ENCODE assay signal across 8 cellular contexts in genomic region chr2:18435425-18436037, GRCh38.
A peak's percentile ranks its signal among the peaks of the same experiment; 100 is the strongest.
DNase-seq lines count a peak whose midpoint lies in the region; ATAC-seq, FAIRE-seq and TF ChIP-seq lines count a peak whose summit lies in the region.

No MANE protein-coding gene starts in this region.

- intact Hi-C loops in HCT116 (cut with micrococcal nuclease) (loop anchor here (2.0 to 5.0 kb wide), 2 partner anchors 927 to 1427 kb away; no protein-coding TSS in a partner anchor), ascending aorta (cut with DNase I) (loop anchor here (2.0 to 10.0 kb wide), 5 partner anchors 83 to 912 kb away; partner anchors contain the start of gene RDH14), kidney (cut with DNase I) (no loop called here)

- no TSS peak for BruUV-seq in HCT116 (replicated peaks; lab: Mats Ljungman, UMichigan)

- TF ChIP-seq CTCF in HCT116 (IDR thresholded peaks at IDR 0.05 in 2 of 3, conservative IDR thresholded peaks at IDR 0.05 in 1 of 3; ENCODE audit: borderline replicate concordance in 1 of 3, insufficient read depth in 1 of 3, low read depth in 2 of 3, low read length in 2 of 3) (peak; percentile 38 to 71 (median 54); a peak in 5 of 6 replicates), ascending aorta (IDR thresholded peaks at IDR 0.05) (peak in 2 of 3 experiments; percentile 42 to 68), kidney (IDR thresholded peaks at IDR 0.05; ENCODE audit: borderline replicate concordance, extremely low read depth, insufficient read depth) (peak; percentile 40)

- CTCF ChIA-PET in HCT116 (lab: Charles Lee): no interaction called here

- H3K4me3 ChIP-seq in HCT116 (replicated peaks in 1 of 2; ENCODE audit: low read depth in 1 of 2, low read length in 2 of 2) (no peak overlapping the region), ascending aorta (no peak overlapping the region), kidney (ENCODE audit: low read length in 2 of 2) (no peak overlapping the region)

- H4K20me1 ChIP-seq in HCT116 (ENCODE audit: insufficient read depth): no peaks in the 10 kb centered on the region

- no peak overlapping the region for H3K27ac ChIP-seq in HCT116 (ENCODE audit: low read depth, low read length)
- no peak overlapping the region for H3K27ac ChIP-seq in ascending aorta
- H3K27ac ChIP-seq in kidney (ENCODE audit: low read depth in 2 of 2, low read length in 2 of 2): no peak overlapping the region

- TF ChIP-seq POLR2A in HCT116 (IDR thresholded peaks at IDR 0.05; ENCODE audit: borderline replicate concordance, extremely low read depth, insufficient read depth, insufficient read length): no peak

- H3K4me1 ChIP-seq in HCT116 (ENCODE audit: control insufficient read depth in 1 of 2, insufficient read depth in 2 of 2, low read length in 2 of 2) (no peaks in the 10 kb centered on the region), ascending aorta (peaks cover 0 to 10% of the 10 kb centered on the region in 2 donors), kidney (ENCODE audit: control insufficient read depth in 1 of 2, insufficient read depth in 1 of 2, low read depth in 1 of 2, low read length in 2 of 2) (no peaks in the 10 kb centered on the region)

- no peak overlapping the region for H3K4me2 ChIP-seq in HCT116 (ENCODE audit: low read length)

- peak; percentile 77 for TF ChIP-seq RAD21 in HCT116 (IDR thresholded peaks at IDR 0.05; ENCODE audit: low read depth)

- H3K9me3 ChIP-seq in HCT116 (ENCODE audit: control insufficient read depth in 1 of 2, insufficient read depth in 1 of 2, low read depth in 1 of 2, low read length in 2 of 2): no peaks in the 10 kb centered on the region
- H3K9me3 ChIP-seq in ascending aorta: no peaks in the 10 kb centered on the region
- H3K9me3 ChIP-seq in kidney (ENCODE audit: control insufficient read depth in 1 of 2, low read length in 2 of 2): no peaks in the 10 kb centered on the region

- RAD21 ChIA-PET in HCT116 (lab: Charles Lee; ENCODE audit: low non-redundant PET in 1 of 2, low total read pairs in 2 of 2, uncharacterized antibody in 2 of 2, unreplicated experiment in 2 of 2): no interaction called here

- H2AFZ ChIP-seq in HCT116 (ENCODE audit: low read depth, low read length, poor library complexity, severe bottlenecking): no peak overlapping the region

- H3K9me2 ChIP-seq in HCT116 (ENCODE audit: insufficient read depth): no peaks in the 10 kb centered on the region

- ATAC-seq in HCT116 (peak; percentile 76), HG03135 (IDR thresholded peaks at IDR 0.05; ENCODE audit: unreplicated experiment) (no peak), GM18498 (IDR thresholded peaks at IDR 0.05; ENCODE audit: unreplicated experiment) (no peak)

- H3K27me3 ChIP-seq in HCT116 (ENCODE audit: insufficient read depth, low read length) (peaks cover 30% of the 10 kb centered on the region; the same call in 1 of the 2 replicates), ascending aorta (no peaks in the 10 kb centered on the region)

- no peaks in the 10 kb centered on the region for H3K36me3 ChIP-seq in HCT116 (ENCODE audit: control insufficient read depth in 1 of 2, insufficient read depth in 2 of 2, low read length in 2 of 2)
- H3K36me3 ChIP-seq in ascending aorta: no peaks in the 10 kb centered on the region
- H3K36me3 ChIP-seq in kidney (ENCODE audit: control insufficient read depth in 1 of 2, insufficient read depth in 2 of 2, low read length in 2 of 2): no peaks in the 10 kb centered on the region

- no peak for FAIRE-seq in kidney (lab: Jason Lieb, UNC)

- DNase-seq in Daoy (ENCODE audit: low read depth) (peak; percentile 42), HCT116 (ENCODE audit: low read depth, low spot score) (peak; percentile 52), NCI-H2196 treated with DMSO at 0.1 percent for 48 hours (lab: John Stamatoyannopoulos, UW; ENCODE audit: unreplicated experiment) (peak; percentile 38), ascending aorta (ENCODE audit: low spot score in 2 of 2) (no peak), kidney (no peak)
- no peak for DNase-seq in activated CD8-positive, alpha-beta memory T cell treated with anti-CD3 and anti-CD28 coated beads, Interleukin-2, amount 50 U/mL, for 48 hours

- no peaks in the 10 kb centered on the region for H3K79me2 ChIP-seq in HCT116 (ENCODE audit: insufficient read depth, low read length)

- H3K9ac ChIP-seq in HCT116 (ENCODE audit: low read length) (no peak overlapping the region), kidney (ENCODE audit: low read length in 2 of 2) (no peak overlapping the region)

- POLR2A ChIA-PET in HCT116 (lab: Charles Lee): no interaction called here

TF ChIP-seq in HCT116, 20 proteins besides CTCF, POLR2A, EP300 and RAD21:
- no peak for TF ChIP-seq ZFX (IDR thresholded peaks at IDR 0.05)
- no peak for TF ChIP-seq SRF (IDR thresholded peaks at IDR 0.05; ENCODE audit: low read depth)
- TF ChIP-seq CBX3 (IDR thresholded peaks at IDR 0.05; ENCODE audit: low read depth): no peak
- no peak for TF ChIP-seq ELF1 (IDR thresholded peaks at IDR 0.05; ENCODE audit: borderline replicate concordance, low read depth)
- no peak for TF ChIP-seq YY1 (IDR thresholded peaks at IDR 0.05; ENCODE audit: extremely low read depth, insufficient replicate concordance, low read depth, low read length)
- TF ChIP-seq FOSL1 (IDR thresholded peaks at IDR 0.05; ENCODE audit: low read depth): no peak
- no peak for TF ChIP-seq SIN3A (IDR thresholded peaks at IDR 0.05; ENCODE audit: low read depth)
- no peak for TF ChIP-seq JUND (IDR thresholded peaks at IDR 0.05)
- no peak for TF ChIP-seq CEBPB (IDR thresholded peaks at IDR 0.05; ENCODE audit: low read depth)
- TF ChIP-seq, protein P1, sequence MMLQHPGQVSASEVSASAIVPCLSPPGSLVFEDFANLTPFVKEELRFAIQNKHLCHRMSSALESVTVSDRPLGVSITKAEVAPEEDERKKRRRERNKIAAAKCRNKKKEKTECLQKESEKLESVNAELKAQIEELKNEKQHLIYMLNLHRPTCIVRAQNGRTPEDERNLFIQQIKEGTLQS (IDR thresholded peaks at IDR 0.05): no peak
- TF ChIP-seq, protein P2, sequence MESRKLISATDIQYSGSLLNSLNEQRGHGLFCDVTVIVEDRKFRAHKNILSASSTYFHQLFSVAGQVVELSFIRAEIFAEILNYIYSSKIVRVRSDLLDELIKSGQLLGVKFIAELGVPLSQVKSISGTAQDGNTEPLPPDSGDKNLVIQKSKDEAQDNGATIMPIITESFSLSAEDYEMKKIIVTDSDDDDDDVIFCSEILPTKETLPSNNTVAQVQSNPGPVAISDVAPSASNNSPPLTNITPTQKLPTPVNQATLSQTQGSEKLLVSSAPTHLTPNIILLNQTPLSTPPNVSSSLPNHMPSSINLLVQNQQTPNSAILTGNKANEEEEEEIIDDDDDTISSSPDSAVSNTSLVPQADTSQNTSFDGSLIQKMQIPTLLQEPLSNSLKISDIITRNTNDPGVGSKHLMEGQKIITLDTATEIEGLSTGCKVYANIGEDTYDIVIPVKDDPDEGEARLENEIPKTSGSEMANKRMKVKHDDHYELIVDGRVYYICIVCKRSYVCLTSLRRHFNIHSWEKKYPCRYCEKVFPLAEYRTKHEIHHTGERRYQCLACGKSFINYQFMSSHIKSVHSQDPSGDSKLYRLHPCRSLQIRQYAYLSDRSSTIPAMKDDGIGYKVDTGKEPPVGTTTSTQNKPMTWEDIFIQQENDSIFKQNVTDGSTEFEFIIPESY (IDR thresholded peaks at IDR 0.05; ENCODE audit: extremely low read depth, insufficient replicate concordance, low read length): no peak
- TF ChIP-seq EGR1 (IDR thresholded peaks at IDR 0.05; ENCODE audit: low read depth): no peak
- TF ChIP-seq SP1 (IDR thresholded peaks at IDR 0.05; ENCODE audit: low read depth): no peak

Comparison
In these comparisons a context has a peak if more than half of its experiments do, and no peak if none do; other contexts are left out.
1. DNase-seq: peak in Daoy (single experiment), HCT116 (single experiment) and NCI-H2196 treated with DMSO at 0.1 percent for 48 hours (single experiment); none in ascending aorta (0 of 2), kidney (single experiment) and activated CD8-positive, alpha-beta memory T cell treated with anti-CD3 and anti-CD28 coated beads, Interleukin-2, amount 50 U/mL, for 48 hours (single experiment).
2. Peak in every context shown above with its lines, with median percentiles within 50 percentile points of each other: CTCF ChIP-seq.